1 cellular context compared by ENCODE assay signal in genomic region chr20:62318411-62319345, GRCh38.
A peak's percentile ranks its signal among the peaks of the same experiment; 100 is the strongest.
TF ChIP-seq lines count a peak whose summit lies in the region.

No MANE protein-coding gene starts in this region.

TF ChIP-seq in HepG2, 621 proteins besides CTCF, POLR2A, EP300 and RAD21 (continued from another document):
- TF ChIP-seq ZFX (CRISPR knock-in tag; IDR thresholded peaks at IDR 0.05; ENCODE audit: low read depth) (no peak), NRL (CRISPR knock-in tag; IDR thresholded peaks at IDR 0.05; ENCODE audit: borderline replicate concordance) (peak; percentile 40; the same call in 1 of the 2 replicates), PAWR (CRISPR knock-in tag; IDR thresholded peaks at IDR 0.05; ENCODE audit: borderline replicate concordance) (no peak), JUNB (CRISPR knock-in tag; IDR thresholded peaks at IDR 0.05; ENCODE audit: borderline replicate concordance) (no peak), ZBTB38 (CRISPR knock-in tag; IDR thresholded peaks at IDR 0.05) (no peak), DNMT1 (CRISPR knock-in tag; IDR thresholded peaks at IDR 0.05) (peak; percentile 31; the same call in 1 of the 2 replicates), KMT2A (CRISPR knock-in tag; IDR thresholded peaks at IDR 0.05) (no peak), NFRKB (IDR thresholded peaks at IDR 0.05) (no peak), ZNF101 (CRISPR knock-in tag; IDR thresholded peaks at IDR 0.05; ENCODE audit: borderline replicate concordance, low read depth) (no peak), MYNN (CRISPR knock-in tag; IDR thresholded peaks at IDR 0.05; ENCODE audit: low read depth) (no peak), ZNF263 (CRISPR knock-in tag; IDR thresholded peaks at IDR 0.05) (peak; percentile 61), SMAD3 (CRISPR knock-in tag; IDR thresholded peaks at IDR 0.05) (no peak), ZNF691 (CRISPR knock-in tag; IDR thresholded peaks at IDR 0.05; ENCODE audit: borderline replicate concordance, low read depth) (no peak), MIER3 (CRISPR knock-in tag; IDR thresholded peaks at IDR 0.05; ENCODE audit: borderline replicate concordance) (no peak), PCBP1 (IDR thresholded peaks at IDR 0.05; ENCODE audit: borderline replicate concordance, low read depth, low read length) (0 out of 2 replicates have a peak, but pooled peaks have one; percentile 70), CENPX (CRISPR knock-in tag; IDR thresholded peaks at IDR 0.05) (no peak), ZFP36L2 (CRISPR knock-in tag; IDR thresholded peaks at IDR 0.05) (no peak), ZBTB33 (CRISPR knock-in tag; IDR thresholded peaks at IDR 0.05) (peak; percentile 85), MED1 (CRISPR knock-in tag; IDR thresholded peaks at IDR 0.05) (no peak), SATB2 (CRISPR knock-in tag; IDR thresholded peaks at IDR 0.05) (no peak), REST (IDR thresholded peaks at IDR 0.05; ENCODE audit: borderline replicate concordance in 1 of 2, low read depth in 1 of 2, low read length in 2 of 2) (no peak), CREM (IDR thresholded peaks at IDR 0.05) (no peak), CREM (CRISPR knock-in tag; IDR thresholded peaks at IDR 0.05) (no peak), RXRA (CRISPR knock-in tag; IDR thresholded peaks at IDR 0.05) (peak; percentile 21; the same call in 1 of the 2 replicates), MAFK (conservative IDR thresholded peaks at IDR 0.05 in 1 of 2, IDR thresholded peaks at IDR 0.05 in 1 of 2; ENCODE audit: low read length in 2 of 2) (no peak), ZFP90 (CRISPR knock-in tag; IDR thresholded peaks at IDR 0.05; ENCODE audit: borderline replicate concordance) (no peak), ATF4 (CRISPR knock-in tag; IDR thresholded peaks at IDR 0.05) (no peak)
